In the genomic region with DNA sequence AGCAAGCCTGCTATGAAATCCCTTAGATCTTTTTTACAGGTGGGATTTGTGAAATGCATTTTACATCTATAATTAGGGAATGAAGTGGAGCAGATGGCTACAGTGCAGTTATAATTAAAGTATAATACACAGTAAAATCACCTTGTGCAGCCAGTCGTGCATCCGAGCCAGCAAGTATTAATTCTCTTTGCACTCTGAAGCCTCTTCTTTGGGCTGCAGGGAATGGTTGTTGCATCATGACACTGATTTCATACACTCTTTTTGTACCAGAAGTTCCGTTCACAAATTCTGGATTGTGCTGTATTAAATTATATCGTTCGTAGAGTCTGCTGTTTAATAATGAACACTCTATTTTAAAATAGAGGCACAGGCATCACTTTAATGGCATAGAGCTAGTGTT, we compare ENCODE assay signal across 14 cellular contexts.
"Had no signal": no experiment of that assay in that cellular context is flagged by ENCODE, and none has a peak within 500 bp of the region (broad histone marks: within the 10 kb centered on the region; RNA-seq: fewer than 3 reads in every experiment).

No MANE protein-coding gene starts in this region.

- ATAC-seq: activated CD4-positive, alpha-beta T cell treated with anti-CD3 and anti-CD28 coated beads for 36 hours; activated CD8-positive, alpha-beta memory T cell treated with anti-CD3 and anti-CD28 coated beads, Interleukin-2, amount 10 ng/mL, durations not matched to agents 7 days and 5 days; activated CD8-positive, alpha-beta T cell treated with anti-CD3 and anti-CD28 coated beads, Interleukin-2, amount 10 ng/mL, durations not matched to agents 7 days and 5 days; foreskin keratinocyte; heart left ventricle had no signal

- DNase-seq: activated CD4-positive, alpha-beta T cell treated with anti-CD3 and anti-CD28 coated beads for 36 hours; activated CD4-positive, CD25-positive, alpha-beta regulatory T cell; activated CD8-positive, alpha-beta memory T cell treated with anti-CD3 and anti-CD28 coated beads, Interleukin-2, amount 10 ng/mL, durations not matched to agents 7 days and 5 days; activated CD8-positive, alpha-beta T cell treated with anti-CD3 and anti-CD28 coated beads, Interleukin-2, amount 10 ng/mL, durations not matched to agents 7 days and 5 days; activated T-cell treated with anti-CD3 and anti-CD28 coated beads, Interleukin-2, amount 50 U/mL, for 48 hours; central memory CD4-positive, alpha-beta T cell; foreskin keratinocyte; heart left ventricle; hypothalamus; immature natural killer cell; naive B cell; ovary; stimulated activated CD4-positive, alpha-beta T cell treated with anti-CD3 and anti-CD28 coated beads, Interleukin-2, amount 100 ng/mL, for 48 hours; stimulated activated naive CD4-positive, alpha-beta T cell treated with Interleukin-2 at 50 U/mL for 16 hours had no signal
